8 cellular contexts compared by ENCODE assay signal in genomic region chr4:113683143-113683542, GRCh38.
DNase-seq lines count a peak whose midpoint lies in the region; ATAC-seq, FAIRE-seq and TF ChIP-seq lines count a peak whose summit lies in the region.

No MANE protein-coding gene starts in this region.

- H3K9me3 ChIP-seq in gastroesophageal sphincter, result no peaks in the 10 kb centered on the region
- H3K9me3 ChIP-seq in kidney (ENCODE audit: control insufficient read depth in 1 of 2, low read length in 2 of 2), result no peaks in the 10 kb centered on the region

- ATAC-seq in GM18499 (IDR thresholded peaks at IDR 0.05; ENCODE audit: insufficient read depth, unreplicated experiment) (peak; percentile 99), GM21825 (IDR thresholded peaks at IDR 0.05; ENCODE audit: unreplicated experiment) (peak; percentile 97), gastroesophageal sphincter (no peak), left lobe of liver (no peak)
- peak; percentile 87 to 89 for ATAC-seq in activated T-cell treated with anti-CD3 and anti-CD28 coated beads, Interleukin-2, amount 50 U/mL, for 4 hours

- no peak overlapping the region for H3K9ac ChIP-seq in kidney (ENCODE audit: low read length in 2 of 2)

- H3K4me3 ChIP-seq in gastroesophageal sphincter, result no peak overlapping the region
- H3K4me3 ChIP-seq in kidney (ENCODE audit: low read length in 2 of 2), result no peak overlapping the region

- peaks cover 72% of the 10 kb centered on the region for H3K4me1 Mint-ChIP-seq in activated T-cell treated with anti-CD3 and anti-CD28 coated beads, Interleukin-2, amount 50 U/mL, for 4 hours (ENCODE audit: low read depth)
- H3K4me1 Mint-ChIP-seq in progenitor cell of endocrine pancreas (ENCODE audit: low read depth), result peaks cover 27% of the 10 kb centered on the region

- H3K4me3 Mint-ChIP-seq in activated T-cell treated with anti-CD3 and anti-CD28 coated beads, Interleukin-2, amount 50 U/mL, for 4 hours, result peak overlapping the region; percentile 64
- no peak overlapping the region for H3K4me3 Mint-ChIP-seq in progenitor cell of endocrine pancreas (ENCODE audit: low read depth)

- peak overlapping the region; percentile 11 for H3K27ac Mint-ChIP-seq in progenitor cell of endocrine pancreas

- no peak for FAIRE-seq in kidney (lab: Jason Lieb, UNC)

- intact Hi-C loops in kidney (cut with DNase I), result no loop called here

- H3K36me3 ChIP-seq in gastroesophageal sphincter (no peaks in the 10 kb centered on the region), kidney (ENCODE audit: control insufficient read depth in 1 of 2, insufficient read depth in 2 of 2, low read length in 2 of 2) (no peaks in the 10 kb centered on the region)

- no peaks in the 10 kb centered on the region for H3K27me3 ChIP-seq in gastroesophageal sphincter

- peak; percentile 68 for DNase-seq in NCI-H2029 (lab: John Stamatoyannopoulos, UW)
- DNase-seq in activated T-cell treated with anti-CD3 and anti-CD28 coated beads, Interleukin-2, amount 50 U/mL, for 4 hours, result peak; percentile 60
- no peak for DNase-seq in progenitor cell of endocrine pancreas (ENCODE audit: low spot score, unreplicated experiment)
- no peak for DNase-seq in kidney
- no peak for DNase-seq in left lobe of liver (ENCODE audit: low spot score)

- WGBS in gastroesophageal sphincter (ENCODE audit: low coverage in 1 of 2), 2 donors, result 77 to 83% methylated on average over 2 of the region's 3 CpGs

- no peak for TF ChIP-seq EP300 in gastroesophageal sphincter (IDR thresholded peaks at IDR 0.05)

- H3K9me3 Mint-ChIP-seq in activated T-cell treated with anti-CD3 and anti-CD28 coated beads, Interleukin-2, amount 50 U/mL, for 4 hours, result peaks cover 9% of the 10 kb centered on the region
- H3K9me3 Mint-ChIP-seq in progenitor cell of endocrine pancreas (ENCODE audit: low read depth), result no peaks in the 10 kb centered on the region

- peaks cover 0 to 36% (median 16%) of the 10 kb centered on the region in 3 donors for H3K4me1 ChIP-seq in gastroesophageal sphincter
- peaks cover 0 to 4% of the 10 kb centered on the region in 2 donors for H3K4me1 ChIP-seq in kidney (ENCODE audit: control insufficient read depth in 1 of 2, insufficient read depth in 1 of 2, low read depth in 1 of 2, low read length in 2 of 2)

- H3K36me3 Mint-ChIP-seq in activated T-cell treated with anti-CD3 and anti-CD28 coated beads, Interleukin-2, amount 50 U/mL, for 4 hours (ENCODE audit: insufficient read depth), result peaks cover 46% of the 10 kb centered on the region
- H3K36me3 Mint-ChIP-seq in progenitor cell of endocrine pancreas (ENCODE audit: insufficient read depth), result peaks cover 6% of the 10 kb centered on the region

- H3K27ac ChIP-seq in gastroesophageal sphincter (peak overlapping the region in 2 of 4 donors; percentile 67 to 69), kidney (ENCODE audit: low read depth in 2 of 2, low read length in 2 of 2) (no peak overlapping the region)

- TF ChIP-seq CTCF in progenitor cell of endocrine pancreas (IDR thresholded peaks at IDR 0.05; ENCODE audit: unreplicated experiment), result no peak
- TF ChIP-seq CTCF in gastroesophageal sphincter (IDR thresholded peaks at IDR 0.05), result no peak
- no peak for TF ChIP-seq CTCF in kidney (IDR thresholded peaks at IDR 0.05; ENCODE audit: borderline replicate concordance, extremely low read depth, insufficient read depth)

- H3K27me3 Mint-ChIP-seq in activated T-cell treated with anti-CD3 and anti-CD28 coated beads, Interleukin-2, amount 50 U/mL, for 4 hours (ENCODE audit: low read depth), result no peaks in the 10 kb centered on the region
- H3K27me3 Mint-ChIP-seq in progenitor cell of endocrine pancreas, result no peaks in the 10 kb centered on the region

- no peak for TF ChIP-seq POLR2A in gastroesophageal sphincter (IDR thresholded peaks at IDR 0.05)

Comparison
In these comparisons a context has a peak if more than half of its experiments do, and no peak if none do; other contexts are left out.
1. ATAC-seq: peak in GM18499 (single experiment), GM21825 (single experiment) and activated T-cell treated with anti-CD3 and anti-CD28 coated beads, Interleukin-2, amount 50 U/mL, for 4 hours (2 of 2); none in gastroesophageal sphincter (single experiment) and left lobe of liver (single experiment).
2. DNase-seq: peak in NCI-H2029 (single experiment) and activated T-cell treated with anti-CD3 and anti-CD28 coated beads, Interleukin-2, amount 50 U/mL, for 4 hours (single experiment); none in progenitor cell of endocrine pancreas (single experiment), kidney (single experiment) and left lobe of liver (single experiment).